Comparison of ENCODE assay signal across 15 cellular contexts in genomic region chr3:111919370-111920065, GRCh38. TPM values are rescaled to one million over a fixed set of nuclear protein-coding genes. Genes with fewer than 3 reads are reported as not detected.
DNase-seq lines count a peak whose midpoint lies in the region; ATAC-seq, FAIRE-seq and TF ChIP-seq lines count a peak whose summit lies in the region.
"Had no signal": no experiment of that assay in that cellular context is flagged by ENCODE, and none has a peak within 500 bp of the region (broad histone marks: within the 10 kb centered on the region; RNA-seq: fewer than 3 reads in every experiment).

No MANE protein-coding gene starts in this region.

- no CpG with 5 or more reads among the region's 9 CpGs for WGBS in mesendoderm (ENCODE audit: extremely low coverage, insufficient coverage, low lambda C conversion rate)

- H3K36me3 ChIP-seq in NT2/D1 (ENCODE audit: insufficient read depth, insufficient read length, low read length) = peaks cover 57% of the 10 kb centered on the region
- H3K36me3 ChIP-seq in mesendoderm (ENCODE audit: control insufficient read depth, insufficient read depth, low read length) = peaks cover 4% of the 10 kb centered on the region
- H3K36me3 ChIP-seq: BE2C had no signal

- H3K27me3 ChIP-seq in NT2/D1 (ENCODE audit: insufficient read depth, insufficient read length) (no peaks in the 10 kb centered on the region), mesendoderm (ENCODE audit: insufficient read depth, low read length, poor library complexity) (no peaks in the 10 kb centered on the region), dorsolateral prefrontal cortex (no peaks in the 10 kb centered on the region)
- H3K27me3 ChIP-seq: BE2C had no signal

- H3K4me3 ChIP-seq in NT2/D1 (ENCODE audit: insufficient read length, low read depth) = no peak overlapping the region
- no peak overlapping the region for H3K4me3 ChIP-seq in mesendoderm (ENCODE audit: low read length)
- no peak overlapping the region for H3K4me3 ChIP-seq in dorsolateral prefrontal cortex

- no peak overlapping the region for H3K4ac ChIP-seq in mesendoderm (ENCODE audit: low read depth, low read length)

- H3K4me1 ChIP-seq in NT2/D1 (ENCODE audit: insufficient read depth, insufficient read length) (no peaks in the 10 kb centered on the region), mesendoderm (ENCODE audit: control insufficient read depth, low read depth, low read length) (no peaks in the 10 kb centered on the region)
- H3K4me1 ChIP-seq: BE2C had no signal

- no peaks in the 10 kb centered on the region for H3K79me1 ChIP-seq in mesendoderm (ENCODE audit: low read length)

- no peaks in the 10 kb centered on the region for H3K9me3 ChIP-seq in NT2/D1 (ENCODE audit: insufficient read depth, low read length)
- H3K9me3 ChIP-seq: BE2C had no signal

- no peak overlapping the region for H2AK5ac ChIP-seq in mesendoderm (ENCODE audit: low read length)

- peak; percentile 38 for FAIRE-seq in H54 (lab: Jason Lieb, UNC)

- no peak overlapping the region for H3K56ac ChIP-seq in mesendoderm (ENCODE audit: low read length)

- H3K27ac ChIP-seq in epithelial cell of prostate = peak overlapping the region; percentile 96
- H3K27ac ChIP-seq in mesendoderm (ENCODE audit: low read depth, low read length) = no peak overlapping the region
- H3K27ac ChIP-seq in dorsolateral prefrontal cortex = no peak overlapping the region
- H3K27ac ChIP-seq: HL-60 had no signal

- TF ChIP-seq POLR2A in H54 (IDR thresholded peaks at IDR 0.05; ENCODE audit: low read depth, low read length) = no peak

- DNase-seq in H54 (ENCODE audit: insufficient read length, low spot score) = no peak
- DNase-seq in NT2/D1 (ENCODE audit: low read depth, low spot score) = peak; percentile 32
- DNase-seq in epithelial cell of prostate (ENCODE audit: low read depth, low spot score) = no peak
- DNase-seq in mesendoderm = peak; percentile 60
- no peak for DNase-seq in dorsolateral prefrontal cortex
- DNase-seq in Right ventricle myocardium inferior (ENCODE audit: missing footprints) = no peak
- DNase-seq: BE2C, EL, KG1, NCI-H226, NCI-H524 treated with DMSO at 0.1 percent for 48 hours, NCI-H82, SHP77 had no signal

- no peak overlapping the region for H3K18ac ChIP-seq in mesendoderm (ENCODE audit: low read length)

- H2BK120ac ChIP-seq in mesendoderm (ENCODE audit: low read depth, low read length) = no peak overlapping the region

- no peak overlapping the region for H4K5ac ChIP-seq in mesendoderm (ENCODE audit: low read length)

- ATAC-seq in HG03571 (IDR thresholded peaks at IDR 0.05; ENCODE audit: unreplicated experiment) (no peak), Right ventricle myocardium inferior (no peak)

- intact Hi-C loops in dorsolateral prefrontal cortex (cut with DNase I) (no loop called here), Right ventricle myocardium inferior (cut with DNase I) (no loop called here)

- no peak for TF ChIP-seq CTCF in dorsolateral prefrontal cortex (IDR thresholded peaks at IDR 0.05 in 54 of 56, conservative IDR thresholded peaks at IDR 0.05 in 2 of 56; ENCODE audit: low read depth in 1 of 56, partially characterized antibody in 56 of 56)

- H3K9ac ChIP-seq in NT2/D1 (ENCODE audit: insufficient read length, low read depth) (no peak overlapping the region), mesendoderm (ENCODE audit: low read length) (no peak overlapping the region)

- H3K79me2 ChIP-seq in mesendoderm (ENCODE audit: control insufficient read depth, insufficient read depth, low read length) = no peaks in the 10 kb centered on the region

- no peak overlapping the region for H2BK15ac ChIP-seq in mesendoderm (replicated peaks; ENCODE audit: low read depth)

- H2BK5ac ChIP-seq in mesendoderm (ENCODE audit: low read length) = no peak overlapping the region

- no peak overlapping the region for H4K8ac ChIP-seq in mesendoderm (ENCODE audit: low read depth, low read length)

- H3K4me2 ChIP-seq in mesendoderm (ENCODE audit: low read length) = no peak overlapping the region

- no peak overlapping the region for H3K23ac ChIP-seq in mesendoderm (ENCODE audit: low read length)

RNA-seq across cellular contexts. Expression of gene ABHD10, which starts 59.3 kb away (rescaled TPM):
- polyA plus RNA-seq in mesendoderm (2013, experiment 1 of 2) = 14.4 TPM
- 15.3 TPM for polyA plus RNA-seq in mesendoderm (2013, experiment 2 of 2)
- total RNA-seq in dorsolateral prefrontal cortex (10 to 100 TPM; 22.8 to 62.2 (median 48.1) TPM), Right ventricle myocardium inferior (51.7 TPM)

Comparison
In these comparisons a context has a peak if more than half of its experiments do, and no peak if none do; other contexts are left out.
1. DNase-seq: peak in NT2/D1 (single experiment) and mesendoderm (single experiment); none in H54 (single experiment), epithelial cell of prostate (single experiment), dorsolateral prefrontal cortex (0 of 10) and Right ventricle myocardium inferior (single experiment).